ENCODE assay signal across 8 cellular contexts in genomic region chr10:102776779-102777417, GRCh38. TPM values are rescaled to one million over a fixed set of nuclear protein-coding genes. Genes with fewer than 3 reads are reported as not detected.
DNase-seq lines count a peak whose midpoint lies in the region; ATAC-seq and TF ChIP-seq lines count a peak whose summit lies in the region.

No MANE protein-coding gene starts in this region.

- no peak for ATAC-seq in HG02623 (IDR thresholded peaks at IDR 0.05; ENCODE audit: unreplicated experiment)
- ATAC-seq in HG03175 (IDR thresholded peaks at IDR 0.05; ENCODE audit: unreplicated experiment) = no peak

- no peak for TF ChIP-seq RAD21 in neural cell (conservative IDR thresholded peaks at IDR 0.05)

- TF ChIP-seq EP300 in neural cell (conservative IDR thresholded peaks at IDR 0.05; ENCODE audit: poor library complexity, severe bottlenecking) = no peak

- DNase-seq in H4 (ENCODE audit: low spot score) (peak; percentile 87), T1000 (lab: John Stamatoyannopoulos, UW) (peak; percentile 21), fibroblast of pulmonary artery (ENCODE audit: low read depth) (peak; percentile 99), NCI-H2081 (lab: John Stamatoyannopoulos, UW) (no peak), NCI-H1417 (lab: John Stamatoyannopoulos, UW) (no peak)

- no peaks in the 10 kb centered on the region for H3K27me3 ChIP-seq in neural cell (ENCODE audit: insufficient read depth, low read depth, low read length)

- H3K4me3 ChIP-seq in fibroblast of pulmonary artery (replicated peaks; ENCODE audit: low read depth, low read length) (peak overlapping the region; percentile 91), neural cell (ENCODE audit: low read length) (peak overlapping the region; percentile 46)

- TF ChIP-seq CTCF in fibroblast of pulmonary artery (IDR thresholded peaks at IDR 0.05; ENCODE audit: low read length, missing control alignments) (no peak), neural cell (IDR thresholded peaks at IDR 0.05; ENCODE audit: poor library complexity, severe bottlenecking) (no peak)

- H3K79me2 ChIP-seq in neural cell (replicated peaks; ENCODE audit: insufficient read depth, low read length) = no peaks in the 10 kb centered on the region

- H3K27ac ChIP-seq in neural cell (ENCODE audit: low read length) = no peak overlapping the region

- peak overlapping the region; percentile 0 for H3K9ac ChIP-seq in neural cell (ENCODE audit: low read length)

- H2AFZ ChIP-seq in neural cell (ENCODE audit: low read depth, low read length) = no peak overlapping the region

- no peaks in the 10 kb centered on the region for H3K9me2 ChIP-seq in neural cell (ENCODE audit: insufficient read depth, low read length)

- H3K4me2 ChIP-seq in neural cell (ENCODE audit: low read length) = no peak overlapping the region

- H3K9me3 ChIP-seq in neural cell (ENCODE audit: low read length) = no peaks in the 10 kb centered on the region

- H3F3A ChIP-seq in neural cell (ENCODE audit: insufficient read depth, low read length, poor library complexity, severe bottlenecking) = no peaks in the 10 kb centered on the region

- no peaks in the 10 kb centered on the region for H4K20me1 ChIP-seq in neural cell (ENCODE audit: insufficient read depth)

- H3K36me3 ChIP-seq in neural cell (ENCODE audit: insufficient read depth, low read length) = no peaks in the 10 kb centered on the region

TF ChIP-seq in neural cell, 6 proteins besides CTCF, POLR2A, EP300 and RAD21:
- TF ChIP-seq TAF1 (IDR thresholded peaks at IDR 0.05; ENCODE audit: low read depth) = no peak
- no peak for TF ChIP-seq MXI1 (conservative IDR thresholded peaks at IDR 0.05; ENCODE audit: poor library complexity, severe bottlenecking)
- TF ChIP-seq SMC3 (conservative IDR thresholded peaks at IDR 0.05; ENCODE audit: poor library complexity) = no peak
- no peak for TF ChIP-seq REST (IDR thresholded peaks at IDR 0.05; ENCODE audit: borderline replicate concordance)
- TF ChIP-seq POLR2AphosphoS5 (IDR thresholded peaks at IDR 0.05) = no peak
- no peak for TF ChIP-seq EZH2 (IDR thresholded peaks at IDR 0.05; ENCODE audit: borderline replicate concordance, insufficient read depth, low read length, poor library complexity, severe bottlenecking)

RNA-seq across cellular contexts. Expression of gene WBP1L, which starts 33.1 kb away (rescaled TPM):
- 15.7 and 22.8 TPM in 2 replicates for total RNA-seq in H4 (2014; rRNA removed; shearing (Covaris generic))
- 20.8 and 22.2 TPM in 2 replicates for polyA plus RNA-seq in neural cell
- 70.1 and 75.9 TPM in 2 replicates for polyA minus RNA-seq in neural cell

Comparison
In these comparisons a context has a peak if more than half of its experiments do, and no peak if none do; other contexts are left out.
1. DNase-seq: peak in H4 (single experiment), T1000 (single experiment) and fibroblast of pulmonary artery (single experiment); none in NCI-H2081 (0 of 2) and NCI-H1417 (0 of 3).